ENCODE assay signal across 8 cellular contexts in the genomic region with DNA sequence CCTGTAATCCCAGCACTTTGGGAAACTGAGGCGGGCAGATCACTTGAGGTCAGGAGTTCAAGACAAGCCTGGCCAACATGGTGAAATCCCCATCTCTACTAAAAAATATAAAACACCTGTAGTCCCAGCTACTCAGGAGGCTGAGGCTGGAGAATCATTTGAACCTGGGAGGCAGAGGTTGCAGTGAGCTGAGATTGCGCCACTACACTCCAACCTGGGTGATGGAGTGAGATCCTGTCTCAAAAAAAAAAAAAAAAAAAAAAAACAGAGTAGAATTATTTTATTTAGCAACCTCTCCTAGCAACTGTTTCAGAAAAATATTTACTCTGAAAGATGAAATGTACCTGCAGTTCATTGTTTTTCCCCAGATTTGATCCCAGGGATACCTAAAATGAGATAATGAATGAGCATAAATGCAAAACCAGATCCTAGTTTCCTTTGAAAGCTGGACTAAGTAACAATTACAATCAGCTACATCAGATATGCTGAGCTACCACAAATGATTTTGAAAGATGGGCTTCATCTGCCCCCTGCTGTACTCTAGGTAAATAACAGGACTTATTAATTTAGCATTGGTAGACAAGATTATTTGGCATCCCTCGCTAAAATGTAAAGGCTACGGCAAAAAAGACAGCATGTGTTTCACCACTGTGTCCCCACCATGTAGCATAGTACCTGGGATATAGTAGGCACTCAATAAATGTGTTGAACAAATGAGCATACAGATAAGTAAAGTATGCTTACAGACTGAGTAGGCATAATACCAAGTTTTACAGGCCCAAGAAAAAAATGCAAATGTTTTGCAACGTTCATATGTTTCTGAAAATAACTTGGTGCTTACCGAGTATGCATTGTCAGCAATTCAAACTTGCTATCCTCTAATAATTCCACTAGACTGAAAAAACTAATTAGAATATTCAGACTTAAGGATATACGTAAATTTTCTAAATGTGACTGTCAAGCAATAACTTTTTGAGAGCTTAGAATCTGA.
DNase-seq lines count a peak whose midpoint lies in the region; ATAC-seq and TF ChIP-seq lines count a peak whose summit lies in the region.

No MANE protein-coding gene starts in this region.

- no peaks in the 10 kb centered on the region for H3K4me1 ChIP-seq in adrenal gland (replicated peaks in 1 of 2)

- DNase-seq in DMS79 (lab: John Stamatoyannopoulos, UW) (peak; percentile 41), HL-60 (ENCODE audit: low read depth in 1 of 2, low spot score in 1 of 2) (peak; percentile 33 to 70), NCI-H748 treated with DMSO at 0.1 percent for 48 hours (lab: John Stamatoyannopoulos, UW) (peak; percentile 47), adrenal gland (peak; percentile 24 to 68 (median 54)), hepatic stellate cell (ENCODE audit: low spot score) (peak; percentile 56), skeletal muscle cell (ENCODE audit: low read depth) (peak; percentile 49)

- no peak for TF ChIP-seq POLR2A in adrenal gland (IDR thresholded peaks at IDR 0.05)

- WGBS in adrenal gland, 4 donors = 40 to 49% (median 43%) methylated on average over 7 of the region's 7 CpGs

- no peaks in the 10 kb centered on the region for H3K27me3 ChIP-seq in HL-60 (ENCODE audit: insufficient read depth, poor library complexity, severe bottlenecking)
- no peaks in the 10 kb centered on the region for H3K27me3 ChIP-seq in adrenal gland

- TF ChIP-seq CTCF in HL-60 (IDR thresholded peaks at IDR 0.05; ENCODE audit: insufficient read depth, low read length) = peak; percentile 13
- peak; percentile 53 to 95 (median 88) for TF ChIP-seq CTCF in adrenal gland (IDR thresholded peaks at IDR 0.05)

- intact Hi-C loops in adrenal gland (cut with DNase I) = loop anchor here (5.0 to 10.0 kb wide), 4 partner anchors 200 to 860 kb away; a partner anchor contains a TSS

- no peaks in the 10 kb centered on the region for H3K36me3 ChIP-seq in adrenal gland (replicated peaks in 1 of 2)

- H3K27ac ChIP-seq in HL-60 (replicated peaks) (peak overlapping the region; percentile 20), adrenal gland (no peak overlapping the region)

- H3K4me3 ChIP-seq in HL-60 (replicated peaks; ENCODE audit: insufficient read depth, low read length) (no peak overlapping the region), adrenal gland (no peak overlapping the region), skeletal muscle cell (ENCODE audit: low read depth, low read length) (no peak overlapping the region)

- no peak for ATAC-seq in HG02798 (IDR thresholded peaks at IDR 0.05; ENCODE audit: poor library complexity, unreplicated experiment)
- no peak for ATAC-seq in HG02970 (IDR thresholded peaks at IDR 0.05; ENCODE audit: low FRiP score, unreplicated experiment)

- no peaks in the 10 kb centered on the region for H3K9me3 ChIP-seq in adrenal gland (replicated peaks in 1 of 3)
